In genomic region chr3:42443819-42444436, GRCh38 we compare ENCODE assay signal across 8 cellular contexts. TPM values are rescaled to one million over a fixed set of nuclear protein-coding genes. Genes with fewer than 3 reads are reported as not detected.
DNase-seq lines count a peak whose midpoint lies in the region; ATAC-seq and TF ChIP-seq lines count a peak whose summit lies in the region.

No MANE protein-coding gene starts in this region.

- DNase-seq in NCI-H2171 (lab: John Stamatoyannopoulos, UW) (peak; percentile 21), WERI-Rb-1 (peak; percentile 87), MCF 10A (ENCODE audit: unreplicated experiment) (peak; percentile 83), inferior parietal cortex (ENCODE audit: extremely low spot score) (peak; percentile 91)
- peak; percentile 87 for DNase-seq in stimulated activated CD4-positive, alpha-beta T cell treated with anti-CD3 and anti-CD28 coated beads, Interleukin-15, amount 100 ng/mL, for 24 hours

- H3K4me1 Mint-ChIP-seq in MCF 10A (ENCODE audit: insufficient read depth, unreplicated experiment): no peaks in the 10 kb centered on the region

- H3K4me3 Mint-ChIP-seq in MCF 10A (ENCODE audit: unreplicated experiment): no peak overlapping the region

- POLR2A ChIA-PET in MCF 10A (lab: Yijun Ruan, JAX): interaction anchor here (0.5 to 1.7 kb wide), 2 partner anchors 16 to 197 kb away, joined by 3 to 16 read pairs; no protein-coding TSS in a partner anchor

- H3K36me3 ChIP-seq in WERI-Rb-1: no peaks in the 10 kb centered on the region

- TF ChIP-seq CTCF in GM12872 (IDR thresholded peaks at IDR 0.05; ENCODE audit: insufficient read depth, low read depth, low read length) (peak; percentile 95), WERI-Rb-1 (IDR thresholded peaks at IDR 0.05; ENCODE audit: low read depth, low read length) (peak; percentile 94), MCF 10A (IDR thresholded peaks at IDR 0.05; ENCODE audit: unreplicated experiment) (peak; percentile 97)

- peaks cover 11% of the 10 kb centered on the region for H3K27me3 Mint-ChIP-seq in MCF 10A (ENCODE audit: insufficient read depth, unreplicated experiment)

- CTCF ChIA-PET in MCF 10A (lab: Yijun Ruan, JAX): interaction anchor here (0.6 to 7.2 kb wide), 35 partner anchors 9 to 327 kb away, joined by 3 to 166 read pairs (median 4); no protein-coding TSS in a partner anchor

- ATAC-seq in HG02884 (IDR thresholded peaks at IDR 0.05; ENCODE audit: unreplicated experiment) (peak; percentile 85), GM21528 (IDR thresholded peaks at IDR 0.05; ENCODE audit: low FRiP score, unreplicated experiment) (no peak)

- no peaks in the 10 kb centered on the region for H3K9me3 Mint-ChIP-seq in MCF 10A (ENCODE audit: unreplicated experiment)

- H3K36me3 Mint-ChIP-seq in MCF 10A (ENCODE audit: insufficient read depth, unreplicated experiment): no peaks in the 10 kb centered on the region

- H3K4me3 ChIP-seq in WERI-Rb-1 (ENCODE audit: low read depth, low read length): no peak overlapping the region

- H3K9me3 ChIP-seq in WERI-Rb-1 (ENCODE audit: severe bottlenecking): no peaks in the 10 kb centered on the region

- H3K27me3 ChIP-seq in WERI-Rb-1 (ENCODE audit: insufficient read depth, low read depth, severe bottlenecking): peaks cover 3% of the 10 kb centered on the region

- no peak overlapping the region for H3K27ac Mint-ChIP-seq in MCF 10A (ENCODE audit: low read depth, unreplicated experiment)

- H3K27ac ChIP-seq in WERI-Rb-1: no peak overlapping the region

- no TSS peak for BruUV-seq in MCF 10A (replicated peaks; lab: Mats Ljungman, UMichigan)

- intact Hi-C loops in MCF 10A (cut with micrococcal nuclease): loop anchor here (1.0 to 5.0 kb wide), 6 partner anchors 95 to 387 kb away; no protein-coding TSS in a partner anchor

RNA-seq across cellular contexts. Expression of gene LYZL4, which starts 33.5 kb away (rescaled TPM):
- total RNA-seq in MCF 10A (2022): not detected in 2 replicates

RNA-seq across cellular contexts. Expression of gene VIPR1, which starts 58.5 kb away (rescaled TPM):
- total RNA-seq in MCF 10A (2022): 0.28 and 0.54 TPM in 2 replicates

Comparison
In these comparisons a context has a peak if more than half of its experiments do, and no peak if none do; other contexts are left out.
1. DNase-seq: peak in every context shown above with its lines; median percentile 91 in inferior parietal cortex; 87 in WERI-Rb-1; 87 in stimulated activated CD4-positive, alpha-beta T cell treated with anti-CD3 and anti-CD28 coated beads, Interleukin-15, amount 100 ng/mL, for 24 hours; 83 in MCF 10A; 21 in NCI-H2171.